Comparison of ENCODE assay signal across 8 cellular contexts in the genomic region with DNA sequence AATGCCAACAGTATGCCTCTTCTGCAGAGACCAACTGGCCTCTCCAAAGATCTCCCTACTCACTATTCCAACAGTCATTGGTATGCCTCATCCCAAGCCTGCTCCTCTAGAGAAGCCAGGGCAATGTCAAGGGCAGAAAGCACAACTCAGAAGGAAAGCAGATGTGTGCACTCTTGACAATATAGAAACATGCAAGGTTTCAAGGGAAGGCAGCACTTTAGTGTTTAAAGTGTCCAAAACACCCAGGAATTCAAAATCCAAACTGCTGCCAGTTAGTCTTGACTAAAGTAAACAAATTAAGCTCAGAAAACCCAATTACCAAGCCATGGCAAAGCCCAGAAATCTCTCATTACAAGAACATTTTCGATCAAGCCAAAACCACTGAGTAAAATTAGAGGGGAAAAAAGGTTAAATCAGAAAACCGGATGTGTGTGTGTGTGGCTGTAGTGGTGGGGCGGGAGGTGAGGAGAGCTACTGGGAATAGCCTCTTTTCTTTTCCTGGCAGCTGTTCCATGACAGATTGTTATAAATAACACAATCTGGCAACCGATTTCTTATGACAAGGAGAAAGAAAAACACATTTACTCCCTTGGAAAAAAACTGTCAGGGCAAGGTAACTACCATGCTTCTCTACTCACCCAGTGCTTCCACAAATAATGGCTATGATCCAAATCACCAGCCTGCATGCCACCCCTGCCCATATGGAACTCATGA. TPM values are rescaled to one million over a fixed set of nuclear protein-coding genes. Genes with fewer than 3 reads are reported as not detected.
DNase-seq lines count a peak whose midpoint lies in the region; ATAC-seq and TF ChIP-seq lines count a peak whose summit lies in the region.

No MANE protein-coding gene starts in this region.

- no peaks in the 10 kb centered on the region for H3K36me3 Mint-ChIP-seq in GM23338 (ENCODE audit: low read depth)
- H3K36me3 Mint-ChIP-seq in activated T-cell treated with anti-CD3 and anti-CD28 coated beads, Interleukin-2, amount 50 U/mL, for 72 hours (ENCODE audit: insufficient read depth in 2 of 2) = no peaks in the 10 kb centered on the region

- H4K20me1 ChIP-seq in GM23338 (replicated peaks; ENCODE audit: insufficient read depth) = 0 out of 2 replicates have a peak, but pooled peaks cover 6% of the 10 kb centered on the region

- no peak overlapping the region for H3K4me3 Mint-ChIP-seq in GM23338
- H3K4me3 Mint-ChIP-seq in activated T-cell treated with anti-CD3 and anti-CD28 coated beads, Interleukin-2, amount 50 U/mL, for 72 hours = peak overlapping the region in 1 of 2 donors; percentile 4

- no peaks in the 10 kb centered on the region for H3K36me3 ChIP-seq in breast epithelium
- H3K36me3 ChIP-seq in muscle layer of duodenum (ENCODE audit: control insufficient read depth in 1 of 2, insufficient read depth in 2 of 2, low read length in 2 of 2) = no peaks in the 10 kb centered on the region
- no peaks in the 10 kb centered on the region for H3K36me3 ChIP-seq in GM23338 (ENCODE audit: insufficient read depth)

- TF ChIP-seq CTCF in breast epithelium (IDR thresholded peaks at IDR 0.05) = no peak
- no peak for TF ChIP-seq CTCF in GM23338 (conservative IDR thresholded peaks at IDR 0.05; ENCODE audit: low read depth in 2 of 2)

- H3K27me3 ChIP-seq in breast epithelium = no peaks in the 10 kb centered on the region
- no peaks in the 10 kb centered on the region for H3K27me3 ChIP-seq in muscle layer of duodenum (ENCODE audit: low read depth, low read length)
- no peaks in the 10 kb centered on the region for H3K27me3 ChIP-seq in GM23338 (ENCODE audit: insufficient read depth)

- H3K4me1 ChIP-seq in breast epithelium (no peaks in the 10 kb centered on the region), muscle layer of duodenum (ENCODE audit: control insufficient read depth in 1 of 2, insufficient read depth in 2 of 2, low read length in 2 of 2) (peaks cover 15 to 24% of the 10 kb centered on the region in 2 donors), GM23338 (ENCODE audit: insufficient read depth) (no peaks in the 10 kb centered on the region)

- H3K4me2 ChIP-seq in GM23338 = no peak overlapping the region

- no peaks in the 10 kb centered on the region for H3K27me3 Mint-ChIP-seq in GM23338 (ENCODE audit: insufficient read depth, low read depth, poor library complexity)
- H3K27me3 Mint-ChIP-seq in activated T-cell treated with anti-CD3 and anti-CD28 coated beads, Interleukin-2, amount 50 U/mL, for 72 hours (ENCODE audit: low read depth) = no peaks in the 10 kb centered on the region

- TF ChIP-seq POLR2A in breast epithelium (IDR thresholded peaks at IDR 0.05) = no peak

- no peak overlapping the region for H2AFZ ChIP-seq in GM23338

- H3K4me1 Mint-ChIP-seq in GM23338 = no peaks in the 10 kb centered on the region
- H3K4me1 Mint-ChIP-seq in activated T-cell treated with anti-CD3 and anti-CD28 coated beads, Interleukin-2, amount 50 U/mL, for 72 hours (ENCODE audit: low read depth) = peaks cover 20% of the 10 kb centered on the region

- H3K9me3 ChIP-seq in breast epithelium (no peaks in the 10 kb centered on the region), muscle layer of duodenum (ENCODE audit: control insufficient read depth in 1 of 2, low read length in 2 of 2) (no peaks in the 10 kb centered on the region)

- H3K27ac Mint-ChIP-seq in GM23338 = no peak overlapping the region
- no peak overlapping the region for H3K27ac Mint-ChIP-seq in activated T-cell treated with anti-CD3 and anti-CD28 coated beads, Interleukin-2, amount 50 U/mL, for 72 hours

- no peaks in the 10 kb centered on the region; the same call in 1 of the 2 replicates for H3K79me2 ChIP-seq in GM23338 (replicated peaks; ENCODE audit: insufficient read depth)

- H3K9me2 ChIP-seq in GM23338 (ENCODE audit: insufficient read depth) = no peaks in the 10 kb centered on the region

- no peak for ATAC-seq in GM23338
- ATAC-seq in activated T-cell treated with anti-CD3 and anti-CD28 coated beads, Interleukin-2, amount 50 U/mL, for 72 hours (replicated peaks in 1 of 2) = no peak

- DNase-seq in AG08395 (ENCODE audit: low spot score) (peak; percentile 53), NCI-H2029 treated with DMSO at 0.1 percent for 48 hours (lab: John Stamatoyannopoulos, UW) (peak; percentile 94), breast epithelium (ENCODE audit: low spot score in 2 of 2) (no peak), GM23338 (ENCODE audit: low spot score) (no peak), midbrain (lab: John Stamatoyannopoulos, UW) (no peak)
- no peak for DNase-seq in activated T-cell treated with anti-CD3 and anti-CD28 coated beads, Interleukin-2, amount 50 U/mL, for 72 hours
- no peak for DNase-seq in activated CD4-positive, CD25-positive, alpha-beta regulatory T cell (lab: John Stamatoyannopoulos, UW)

- no peaks in the 10 kb centered on the region for H3K9me3 Mint-ChIP-seq in GM23338
- no peaks in the 10 kb centered on the region for H3K9me3 Mint-ChIP-seq in activated T-cell treated with anti-CD3 and anti-CD28 coated beads, Interleukin-2, amount 50 U/mL, for 72 hours

- peak overlapping the region; percentile 56 to 64 for H3K27ac ChIP-seq in breast epithelium
- H3K27ac ChIP-seq in muscle layer of duodenum (ENCODE audit: low read length) = peak overlapping the region; percentile 5
- H3K27ac ChIP-seq in GM23338 (ENCODE audit: low read depth) = no peak overlapping the region

- H3F3A ChIP-seq in GM23338 (replicated peaks; ENCODE audit: low read depth) = 0 out of 2 replicates have a peak, but pooled peaks cover 3% of the 10 kb centered on the region

- intact Hi-C loops in breast epithelium (cut with DNase I; ENCODE audit: low total_unique reads) = no loop called here

- H3K4me3 ChIP-seq in breast epithelium (no peak overlapping the region), muscle layer of duodenum (ENCODE audit: low read depth in 1 of 2, low read length in 2 of 2) (peak overlapping the region; percentile 7 to 24), GM23338 (no peak overlapping the region)

TF ChIP-seq in GM23338, 12 proteins besides CTCF, POLR2A, EP300 and RAD21:
- TF ChIP-seq EZH2phosphoT487 (IDR thresholded peaks at IDR 0.05; ENCODE audit: unreplicated experiment) = no peak
- TF ChIP-seq, protein P1, sequence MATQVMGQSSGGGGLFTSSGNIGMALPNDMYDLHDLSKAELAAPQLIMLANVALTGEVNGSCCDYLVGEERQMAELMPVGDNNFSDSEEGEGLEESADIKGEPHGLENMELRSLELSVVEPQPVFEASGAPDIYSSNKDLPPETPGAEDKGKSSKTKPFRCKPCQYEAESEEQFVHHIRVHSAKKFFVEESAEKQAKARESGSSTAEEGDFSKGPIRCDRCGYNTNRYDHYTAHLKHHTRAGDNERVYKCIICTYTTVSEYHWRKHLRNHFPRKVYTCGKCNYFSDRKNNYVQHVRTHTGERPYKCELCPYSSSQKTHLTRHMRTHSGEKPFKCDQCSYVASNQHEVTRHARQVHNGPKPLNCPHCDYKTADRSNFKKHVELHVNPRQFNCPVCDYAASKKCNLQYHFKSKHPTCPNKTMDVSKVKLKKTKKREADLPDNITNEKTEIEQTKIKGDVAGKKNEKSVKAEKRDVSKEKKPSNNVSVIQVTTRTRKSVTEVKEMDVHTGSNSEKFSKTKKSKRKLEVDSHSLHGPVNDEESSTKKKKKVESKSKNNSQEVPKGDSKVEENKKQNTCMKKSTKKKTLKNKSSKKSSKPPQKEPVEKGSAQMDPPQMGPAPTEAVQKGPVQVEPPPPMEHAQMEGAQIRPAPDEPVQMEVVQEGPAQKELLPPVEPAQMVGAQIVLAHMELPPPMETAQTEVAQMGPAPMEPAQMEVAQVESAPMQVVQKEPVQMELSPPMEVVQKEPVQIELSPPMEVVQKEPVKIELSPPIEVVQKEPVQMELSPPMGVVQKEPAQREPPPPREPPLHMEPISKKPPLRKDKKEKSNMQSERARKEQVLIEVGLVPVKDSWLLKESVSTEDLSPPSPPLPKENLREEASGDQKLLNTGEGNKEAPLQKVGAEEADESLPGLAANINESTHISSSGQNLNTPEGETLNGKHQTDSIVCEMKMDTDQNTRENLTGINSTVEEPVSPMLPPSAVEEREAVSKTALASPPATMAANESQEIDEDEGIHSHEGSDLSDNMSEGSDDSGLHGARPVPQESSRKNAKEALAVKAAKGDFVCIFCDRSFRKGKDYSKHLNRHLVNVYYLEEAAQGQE (IDR thresholded peaks at IDR 0.05; ENCODE audit: unreplicated experiment) = no peak
- TF ChIP-seq STAT1 (IDR thresholded peaks at IDR 0.05; ENCODE audit: unreplicated experiment) = no peak
- no peak for TF ChIP-seq CREB1 (CRISPR knock-in tag; IDR thresholded peaks at IDR 0.05; ENCODE audit: low read depth)

RNA-seq across cellular contexts. Expression of gene EIF2B3, which starts 39.2 kb away (rescaled TPM):
- 10 to 100 TPM; 26.9 to 28.8 (median 28.8) TPM for total RNA-seq in breast epithelium
- 30.3 and 36.4 TPM in 2 replicates for total RNA-seq in GM23338 (2014; rRNA removed; shearing (Covaris generic))
- 28.6 and 31.9 TPM in 2 replicates for polyA plus RNA-seq in GM23338 (2016; fragmentation: Nextera tagmentation; extraction: Ambion mirVana)
- total RNA-seq in activated T-cell treated with anti-CD3 and anti-CD28 coated beads, Interleukin-2, amount 50 U/mL, for 72 hours = 10 to 100 TPM; 22.5 to 28.5 TPM

Comparison
In these comparisons a context has a peak if more than half of its experiments do, and no peak if none do; other contexts are left out.
1. DNase-seq: peak in AG08395 (single experiment) and NCI-H2029 treated with DMSO at 0.1 percent for 48 hours (single experiment); none in breast epithelium (0 of 2), GM23338 (single experiment), activated T-cell treated with anti-CD3 and anti-CD28 coated beads, Interleukin-2, amount 50 U/mL, for 72 hours (0 of 2), activated CD4-positive, CD25-positive, alpha-beta regulatory T cell (0 of 4) and midbrain (single experiment).
2. H3K4me3 ChIP-seq: peak in muscle layer of duodenum (2 of 2); none in breast epithelium (0 of 3) and GM23338 (single experiment).